Comparison of ENCODE assay signal across 25 cellular contexts in the genomic region with DNA sequence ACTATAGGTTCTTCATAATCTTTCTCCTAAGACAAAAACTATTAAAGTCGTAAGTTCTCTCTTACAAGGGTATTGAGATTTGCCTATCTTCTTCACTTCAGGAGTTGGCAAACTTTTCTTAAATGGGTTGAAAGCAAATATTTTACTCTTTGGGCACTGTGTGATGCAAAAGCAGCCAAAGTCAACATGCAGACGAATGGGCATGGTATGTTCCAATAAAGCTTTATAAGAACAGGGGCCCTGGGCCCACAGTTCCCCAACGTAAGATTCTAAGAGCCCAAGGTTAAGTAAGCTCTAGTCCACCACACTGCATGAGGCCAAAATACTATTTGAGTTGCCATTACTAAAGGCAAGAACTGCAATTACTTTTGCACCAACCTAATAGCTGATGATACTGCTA.
"Had no signal": no experiment of that assay in that cellular context is flagged by ENCODE, and none has a peak within 500 bp of the region (broad histone marks: within the 10 kb centered on the region; RNA-seq: fewer than 3 reads in every experiment).

No MANE protein-coding gene starts in this region.

- H3K27ac ChIP-seq: heart right ventricle, skin epidermis, upper lobe of right lung had no signal

- DNase-seq: activated CD4-positive, alpha-beta T cell treated with anti-CD3 and anti-CD28 coated beads for 48 hours; activated CD4-positive, alpha-beta T cell treated with anti-CD3 and anti-CD28 coated beads, Interleukin-2, amount 50 U/mL, for 48 hours; activated naive CD4-positive, alpha-beta T cell; activated T-cell treated with anti-CD3 and anti-CD28 coated beads, Interleukin-2, amount 50 U/mL, for 48 hours; amniotic stem cell; caudate nucleus; cortex of kidney; foreskin fibroblast; heart right ventricle; posterior cingulate gyrus; stimulated activated CD4-positive, alpha-beta T cell treated with anti-CD3 and anti-CD28 coated beads, Interleukin-12 subunit alpha, Interleukin-12 subunit beta, amount 100 ng/mL, for 4 hours; stimulated activated CD4-positive, alpha-beta T cell treated with anti-CD3 and anti-CD28 coated beads, Interleukin-4, amount 100 ng/mL, for 1 hour; T-helper 1 cell; tibial artery; upper lobe of right lung had no signal

- ATAC-seq: activated CD4-positive, CD25-positive, alpha-beta regulatory T cell treated with anti-CD3 and anti-CD28 coated beads, Interleukin-2, amount 50 U/mL, for 24 hours; heart right ventricle; upper lobe of right lung had no signal

- H3K4me3 Mint-ChIP-seq: activated naive CD8-positive, alpha-beta T cell; nephron; stimulated activated naive CD8-positive, alpha-beta T cell treated with anti-CD3 and anti-CD28 coated beads, Interleukin-15, Interleukin-2, amounts not matched to agents 100 ng/mL and 50 ng/mL, for 24 hours had no signal

- FAIRE-seq: astrocyte, endothelial cell of umbilical vein had no signal

- H3K9me3 ChIP-seq: heart right ventricle, tibial artery, upper lobe of right lung had no signal

- H3K27me3 ChIP-seq: heart right ventricle, tibial artery, upper lobe of right lung had no signal

- H3K27me3 Mint-ChIP-seq: activated naive CD8-positive, alpha-beta T cell; stimulated activated naive CD8-positive, alpha-beta T cell treated with anti-CD3 and anti-CD28 coated beads, Interleukin-15, Interleukin-2, amounts not matched to agents 100 ng/mL and 50 ng/mL, for 24 hours had no signal

- H3K9me3 Mint-ChIP-seq: activated T-helper 2 cell treated with anti-CD3 and anti-CD28 coated beads, Interferon-gamma antibody, Interleukin-2, Interleukin-4, amounts not matched to agents 10 μg/mL and 5 μg/mL and 100 μg/mL, durations not matched to agents 14 hours and 24 hours and 36 hours; nephron; stimulated activated naive CD8-positive, alpha-beta T cell treated with anti-CD3 and anti-CD28 coated beads, Interleukin-15, Interleukin-2, amounts not matched to agents 100 ng/mL and 50 ng/mL, for 24 hours; T-helper 2 cell treated with Interferon-gamma antibody and Interleukin-4, amounts not matched to agents 5 μg/mL and 100 μg/mL, for 36 hours had no signal

- H3K4me3 ChIP-seq: heart right ventricle, lung, skin epidermis, tibial artery, upper lobe of right lung had no signal

- H3K27ac Mint-ChIP-seq: nephron had no signal
